Comparison of ENCODE assay signal across 8 cellular contexts in genomic region chr9:5186416-5187169, GRCh38. TPM values are rescaled to one million over a fixed set of nuclear protein-coding genes. Genes with fewer than 3 reads are reported as not detected.
DNase-seq lines count a peak whose midpoint lies in the region; ATAC-seq and TF ChIP-seq lines count a peak whose summit lies in the region.

No MANE protein-coding gene starts in this region.

- no peak overlapping the region for H3K27ac ChIP-seq in tibial artery

- ATAC-seq in esophagus mucosa, result peak; percentile 82
- ATAC-seq in natural killer cell, result peak; percentile 68 to 91 (median 84)
- ATAC-seq in HG02678 (IDR thresholded peaks at IDR 0.05; ENCODE audit: unreplicated experiment), result no peak

- H3K36me3 ChIP-seq in tibial artery, result no peaks in the 10 kb centered on the region

- no peaks in the 10 kb centered on the region for H3K36me3 Mint-ChIP-seq in natural killer cell

- H3K4me3 Mint-ChIP-seq in natural killer cell, result no peak overlapping the region

- DNase-seq in COLO668 (lab: John Stamatoyannopoulos, UW; ENCODE audit: unreplicated experiment) (peak; percentile 49), HEK293T (ENCODE audit: extremely low spot score) (peak; percentile 41), NCI-H69 (lab: John Stamatoyannopoulos, UW) (peak; percentile 73), activated T-cell treated with anti-CD3 and anti-CD28 coated beads for 1 hour (ENCODE audit: low read depth) (peak; percentile 42), natural killer cell (no peak), tibial artery (no peak)

- H3K27me3 ChIP-seq in tibial artery, result no peaks in the 10 kb centered on the region

- intact Hi-C loops in natural killer cell (cut with micrococcal nuclease) (loop anchor here (1.0 to 5.0 kb wide), 4 partner anchors 239 to 414 kb away; no protein-coding TSS in a partner anchor), tibial artery (cut with DNase I; ENCODE audit: low total_unique reads) (no loop called here)

- no peaks in the 10 kb centered on the region for H3K9me3 Mint-ChIP-seq in natural killer cell

- no peak overlapping the region for H3K4me3 ChIP-seq in tibial artery

- H3K9me3 ChIP-seq in tibial artery, result no peaks in the 10 kb centered on the region

- CTCF ChIA-PET in HEK293T (lab: Yijun Ruan, JAX), result interaction anchor here (0.6 to 1.1 kb wide), 5 partner anchors 23 to 427 kb away, joined by 3 to 6 read pairs (median 3); no protein-coding TSS in a partner anchor

- no peak overlapping the region for H3K27ac Mint-ChIP-seq in natural killer cell

- peaks cover 0 to 7% of the 10 kb centered on the region in 2 donors for H3K27me3 Mint-ChIP-seq in natural killer cell (ENCODE audit: low read depth in 2 of 2)

- peaks cover 0 to 8% (median 5%) of the 10 kb centered on the region in 4 donors for H3K4me1 ChIP-seq in tibial artery

- POLR2A ChIA-PET in HEK293T (lab: Yijun Ruan, JAX), result interaction anchor here (1.0 kb wide), 1 partner anchor 202 kb away, joined by 3 read pairs; the partner anchor contains the start of gene JAK2

- peak; percentile 76 for TF ChIP-seq CTCF in natural killer cell (IDR thresholded peaks at IDR 0.05)
- peak; percentile 40 to 41 for TF ChIP-seq CTCF in tibial artery (IDR thresholded peaks at IDR 0.05)

- H3K4me1 Mint-ChIP-seq in natural killer cell, result peaks cover 0 to 7% of the 10 kb centered on the region in 2 donors

TF ChIP-seq in HEK293T, 16 proteins besides CTCF, POLR2A, EP300 and RAD21:
- TF ChIP-seq CTBP1 (IDR thresholded peaks at IDR 0.05; ENCODE audit: borderline replicate concordance), result no peak
- TF ChIP-seq HDGF (IDR thresholded peaks at IDR 0.05; ENCODE audit: borderline replicate concordance), result no peak
- no peak for TF ChIP-seq NFRKB (IDR thresholded peaks at IDR 0.05)
- no peak for TF ChIP-seq ZNF384 (IDR thresholded peaks at IDR 0.05)
- no peak for TF ChIP-seq SP1 (IDR thresholded peaks at IDR 0.05)
- no peak for TF ChIP-seq PKNOX1 (IDR thresholded peaks at IDR 0.05)
- no peak for TF ChIP-seq TARDBP (IDR thresholded peaks at IDR 0.05)

RNA-seq across cellular contexts. Expression of gene INSL6, which starts 1.2 kb away (rescaled TPM):
- total RNA-seq in esophagus mucosa (not detected), natural killer cell (not detected)

RNA-seq across cellular contexts. Expression of gene INSL4, which starts 44.6 kb away (rescaled TPM):
- total RNA-seq in esophagus mucosa (not detected), natural killer cell (not detected)

Comparison
In these comparisons a context has a peak if more than half of its experiments do, and no peak if none do; other contexts are left out.
1. DNase-seq: peak in COLO668 (single experiment), HEK293T (single experiment), NCI-H69 (single experiment) and activated T-cell treated with anti-CD3 and anti-CD28 coated beads for 1 hour (single experiment); none in natural killer cell (single experiment) and tibial artery (0 of 2).